ENCODE assay signal across 10 cellular contexts in genomic region chr5:96714450-96714849, GRCh38. TPM values are rescaled to one million over a fixed set of nuclear protein-coding genes. Genes with fewer than 3 reads are reported as not detected.
DNase-seq lines count a peak whose midpoint lies in the region; ATAC-seq and TF ChIP-seq lines count a peak whose summit lies in the region.
"Had no signal": no experiment of that assay in that cellular context is flagged by ENCODE, and none has a peak within 500 bp of the region (broad histone marks: within the 10 kb centered on the region; RNA-seq: fewer than 3 reads in every experiment).

No MANE protein-coding gene starts in this region.

- peaks cover 54 to 90% (median 87%) of the 10 kb centered on the region in 3 donors for H3K4me1 Mint-ChIP-seq in CD8-positive, alpha-beta memory T cell
- H3K4me1 Mint-ChIP-seq in activated B cell treated with CpG ODN at 0.5 μM for 24 hours: peaks cover 28% of the 10 kb centered on the region

- peaks cover 33% of the 10 kb centered on the region for H3K4me1 ChIP-seq in CD8-positive, alpha-beta memory T cell (ENCODE audit: insufficient read depth, low read length)
- H3K4me1 ChIP-seq in heart right ventricle (peaks cover 5 to 100% (median 77%) of the 10 kb centered on the region in 9 donors), psoas muscle (peaks cover 81% of the 10 kb centered on the region)
- H3K4me1 ChIP-seq: prostate gland had no signal

- CTCF ChIA-PET in CD8-positive, alpha-beta memory T cell (lab: Charles Lee): interaction anchor here (0.9 kb wide), 1 partner anchor 20 kb away, joined by 3 read pairs; no protein-coding TSS in a partner anchor
- CTCF ChIA-PET in activated B cell treated with CpG ODN at 0.5 μM for 24 hours (lab: Charles Lee): interaction anchor here (0.8 kb wide), 1 partner anchor 37 kb away, joined by 3 read pairs; no protein-coding TSS in a partner anchor

- H3K27ac ChIP-seq in CD8-positive, alpha-beta memory T cell (ENCODE audit: low read depth, low read length): peak overlapping the region; percentile 46
- H3K27ac ChIP-seq in heart right ventricle (peak overlapping the region; percentile 49 to 80 (median 65)), psoas muscle (peak overlapping the region; percentile 70)

- H3K27me3 ChIP-seq in CD8-positive, alpha-beta memory T cell (ENCODE audit: insufficient read depth, low read length, poor library complexity, severe bottlenecking): no peaks in the 10 kb centered on the region
- H3K27me3 ChIP-seq in heart right ventricle (no peaks in the 10 kb centered on the region), psoas muscle (ENCODE audit: insufficient read depth in 3 of 3, low read length in 2 of 3) (no peaks in the 10 kb centered on the region)

- no peak for ATAC-seq in activated B cell treated with CpG ODN at 0.5 μM for 24 hours (ENCODE audit: low read depth)
- peak in 3 of 8 donors; percentile 4 to 14 (median 5) for ATAC-seq in heart right ventricle
- peak in 1 of 4 donors; percentile 5 for ATAC-seq in psoas muscle
- ATAC-seq in GM18520 (IDR thresholded peaks at IDR 0.05; ENCODE audit: unreplicated experiment): no peak

- peaks cover 0 to 31% (median 8%) of the 10 kb centered on the region in 3 donors for H3K36me3 Mint-ChIP-seq in CD8-positive, alpha-beta memory T cell
- H3K36me3 Mint-ChIP-seq in activated B cell treated with CpG ODN at 0.5 μM for 24 hours (ENCODE audit: low read depth): peaks cover 27% of the 10 kb centered on the region

- H3K9me3 ChIP-seq in CD8-positive, alpha-beta memory T cell (ENCODE audit: low read length): no peaks in the 10 kb centered on the region
- H3K9me3 ChIP-seq in heart right ventricle (no peaks in the 10 kb centered on the region), psoas muscle (no peaks in the 10 kb centered on the region)
- H3K9me3 ChIP-seq: prostate gland had no signal

- no peaks in the 10 kb centered on the region for H3K27me3 Mint-ChIP-seq in CD8-positive, alpha-beta memory T cell
- no peaks in the 10 kb centered on the region for H3K27me3 Mint-ChIP-seq in activated B cell treated with CpG ODN at 0.5 μM for 24 hours

- POLR2A ChIA-PET in CD8-positive, alpha-beta memory T cell (lab: Charles Lee): interaction anchor here (1.1 kb wide), 1 partner anchor 13 kb away, joined by 5 read pairs; no protein-coding TSS in a partner anchor
- POLR2A ChIA-PET in activated B cell treated with CpG ODN at 0.5 μM for 24 hours (lab: Charles Lee): interaction anchor here (0.6 to 1.0 kb wide), 2 partner anchors 93 to 244 kb away, joined by 3 to 6 read pairs; partner anchors contain the start of gene ERAP1

- intact Hi-C loops in activated B cell treated with CpG ODN at 0.5 μM for 24 hours (cut with micrococcal nuclease) (no loop called here), heart right ventricle (cut with DNase I) (loop anchor here in 2 of 10 donors (5.0 to 10.0 kb wide), 2 partner anchors 100 to 582 kb away; no protein-coding TSS in a partner anchor), psoas muscle (cut with DNase I) (no loop called here)

- no peak for DNase-seq in CD8-positive, alpha-beta memory T cell
- DNase-seq in activated B cell treated with CpG ODN at 0.5 μM for 24 hours (no peak), heart right ventricle (no peak), psoas muscle (no peak), NCI-H510A (lab: John Stamatoyannopoulos, UW) (no peak), AML-193 (lab: John Stamatoyannopoulos, UW) (no peak), ureter (ENCODE audit: low spot score) (no peak)
- DNase-seq: substantia nigra had no signal

- H3K4me3 Mint-ChIP-seq in CD8-positive, alpha-beta memory T cell: peak overlapping the region in 1 of 7 donors; percentile 43
- no peak overlapping the region for H3K4me3 Mint-ChIP-seq in activated B cell treated with CpG ODN at 0.5 μM for 24 hours

- H3K27ac Mint-ChIP-seq in CD8-positive, alpha-beta memory T cell: peak overlapping the region; percentile 92 to 97 (median 94)
- H3K27ac Mint-ChIP-seq in activated B cell treated with CpG ODN at 0.5 μM for 24 hours: peak overlapping the region; percentile 35

- no peaks in the 10 kb centered on the region for H3K9me3 Mint-ChIP-seq in CD8-positive, alpha-beta memory T cell
- no peaks in the 10 kb centered on the region for H3K9me3 Mint-ChIP-seq in activated B cell treated with CpG ODN at 0.5 μM for 24 hours

- TF ChIP-seq CTCF in activated B cell treated with CpG ODN at 0.5 μM for 24 hours (IDR thresholded peaks at IDR 0.05) (no peak), heart right ventricle (IDR thresholded peaks at IDR 0.05) (no peak), psoas muscle (IDR thresholded peaks at IDR 0.05) (no peak)

- H3K36me3 ChIP-seq in CD8-positive, alpha-beta memory T cell (ENCODE audit: insufficient read depth, low read length): no peaks in the 10 kb centered on the region
- H3K36me3 ChIP-seq in heart right ventricle: no peaks in the 10 kb centered on the region
- H3K36me3 ChIP-seq in psoas muscle (ENCODE audit: insufficient read depth in 1 of 2, low read depth in 1 of 2): no peaks in the 10 kb centered on the region
- H3K36me3 ChIP-seq: prostate gland had no signal

- H3K4me3 ChIP-seq in CD8-positive, alpha-beta memory T cell (ENCODE audit: low read length): no peak overlapping the region
- H3K4me3 ChIP-seq in heart right ventricle (no peak overlapping the region), psoas muscle (no peak overlapping the region)
- H3K4me3 ChIP-seq: prostate gland had no signal

RNA-seq across cellular contexts. Expression of gene CAST, which starts 52.3 kb away (rescaled TPM):
- 100 to 1,000 TPM; 127 to 134 TPM for total RNA-seq in CD8-positive, alpha-beta memory T cell
- 94.6 TPM for polyA plus RNA-seq in CD8-positive, alpha-beta memory T cell
- total RNA-seq in activated B cell treated with CpG ODN at 0.5 μM for 24 hours (199 and 211 TPM in 2 replicates), heart right ventricle (100 to 1,000 TPM; 385 to 783 (median 535) TPM), psoas muscle (100 to 1,000 TPM; 193 to 447 (median 387) TPM), ureter (473 TPM)
- polyA plus RNA-seq in heart right ventricle (100 to 1,000 TPM; 174 to 245 TPM), psoas muscle (100 to 1,000 TPM; 231 to 312 (median 291) TPM)
